In the genomic region with DNA sequence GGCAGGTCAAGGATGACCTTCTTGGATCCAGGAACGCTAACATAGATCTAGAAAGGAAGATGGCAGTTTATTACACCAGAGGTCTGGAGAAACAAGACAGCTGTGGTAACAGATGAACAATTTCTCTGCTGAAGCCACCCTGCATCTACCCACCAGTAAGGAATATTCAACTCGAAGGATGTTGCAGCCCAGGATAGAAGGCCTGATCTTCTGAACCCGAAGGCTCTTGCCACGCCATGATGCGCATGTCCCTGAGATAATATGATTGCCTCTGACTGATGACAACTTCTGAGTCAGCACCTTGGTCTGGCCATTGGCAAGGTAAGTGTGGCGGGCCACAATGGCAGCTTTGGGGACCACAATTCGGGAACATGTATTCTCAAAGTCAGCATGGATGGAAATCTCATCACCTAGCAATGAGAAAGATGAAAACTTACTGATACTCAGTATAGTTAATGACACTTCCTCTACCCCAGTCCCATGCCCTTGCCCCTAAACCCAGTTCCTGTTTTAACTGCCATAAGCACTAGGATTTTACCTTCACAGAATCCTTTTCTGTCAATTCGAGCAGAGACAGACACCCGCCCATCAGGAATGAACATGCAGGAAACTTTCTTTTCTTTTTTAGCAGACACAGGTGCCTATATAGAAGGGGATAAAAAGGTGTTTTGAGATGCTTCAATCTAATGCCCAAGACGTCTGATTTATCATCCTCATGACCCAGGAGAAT, we compare ENCODE assay signal across 1 cellular context.
TF ChIP-seq lines count a peak whose summit lies in the region.

No MANE protein-coding gene starts in this region.

TF ChIP-seq in HepG2, 621 proteins besides CTCF, POLR2A, EP300 and RAD21 (continued from another document and continues in another):
- TF ChIP-seq, protein P1, sequence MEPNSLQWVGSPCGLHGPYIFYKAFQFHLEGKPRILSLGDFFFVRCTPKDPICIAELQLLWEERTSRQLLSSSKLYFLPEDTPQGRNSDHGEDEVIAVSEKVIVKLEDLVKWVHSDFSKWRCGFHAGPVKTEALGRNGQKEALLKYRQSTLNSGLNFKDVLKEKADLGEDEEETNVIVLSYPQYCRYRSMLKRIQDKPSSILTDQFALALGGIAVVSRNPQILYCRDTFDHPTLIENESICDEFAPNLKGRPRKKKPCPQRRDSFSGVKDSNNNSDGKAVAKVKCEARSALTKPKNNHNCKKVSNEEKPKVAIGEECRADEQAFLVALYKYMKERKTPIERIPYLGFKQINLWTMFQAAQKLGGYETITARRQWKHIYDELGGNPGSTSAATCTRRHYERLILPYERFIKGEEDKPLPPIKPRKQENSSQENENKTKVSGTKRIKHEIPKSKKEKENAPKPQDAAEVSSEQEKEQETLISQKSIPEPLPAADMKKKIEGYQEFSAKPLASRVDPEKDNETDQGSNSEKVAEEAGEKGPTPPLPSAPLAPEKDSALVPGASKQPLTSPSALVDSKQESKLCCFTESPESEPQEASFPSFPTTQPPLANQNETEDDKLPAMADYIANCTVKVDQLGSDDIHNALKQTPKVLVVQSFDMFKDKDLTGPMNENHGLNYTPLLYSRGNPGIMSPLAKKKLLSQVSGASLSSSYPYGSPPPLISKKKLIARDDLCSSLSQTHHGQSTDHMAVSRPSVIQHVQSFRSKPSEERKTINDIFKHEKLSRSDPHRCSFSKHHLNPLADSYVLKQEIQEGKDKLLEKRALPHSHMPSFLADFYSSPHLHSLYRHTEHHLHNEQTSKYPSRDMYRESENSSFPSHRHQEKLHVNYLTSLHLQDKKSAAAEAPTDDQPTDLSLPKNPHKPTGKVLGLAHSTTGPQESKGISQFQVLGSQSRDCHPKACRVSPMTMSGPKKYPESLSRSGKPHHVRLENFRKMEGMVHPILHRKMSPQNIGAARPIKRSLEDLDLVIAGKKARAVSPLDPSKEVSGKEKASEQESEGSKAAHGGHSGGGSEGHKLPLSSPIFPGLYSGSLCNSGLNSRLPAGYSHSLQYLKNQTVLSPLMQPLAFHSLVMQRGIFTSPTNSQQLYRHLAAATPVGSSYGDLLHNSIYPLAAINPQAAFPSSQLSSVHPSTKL (CRISPR knock-in tag; IDR thresholded peaks at IDR 0.05): 0 out of 2 replicates have a peak, but pooled peaks have one; percentile 8
- TF ChIP-seq EZH2 (conservative IDR thresholded peaks at IDR 0.05; ENCODE audit: low read depth, low read length): no peak
- TF ChIP-seq ATAD3A (CRISPR knock-in tag; IDR thresholded peaks at IDR 0.05): no peak
- TF ChIP-seq, protein P2, sequence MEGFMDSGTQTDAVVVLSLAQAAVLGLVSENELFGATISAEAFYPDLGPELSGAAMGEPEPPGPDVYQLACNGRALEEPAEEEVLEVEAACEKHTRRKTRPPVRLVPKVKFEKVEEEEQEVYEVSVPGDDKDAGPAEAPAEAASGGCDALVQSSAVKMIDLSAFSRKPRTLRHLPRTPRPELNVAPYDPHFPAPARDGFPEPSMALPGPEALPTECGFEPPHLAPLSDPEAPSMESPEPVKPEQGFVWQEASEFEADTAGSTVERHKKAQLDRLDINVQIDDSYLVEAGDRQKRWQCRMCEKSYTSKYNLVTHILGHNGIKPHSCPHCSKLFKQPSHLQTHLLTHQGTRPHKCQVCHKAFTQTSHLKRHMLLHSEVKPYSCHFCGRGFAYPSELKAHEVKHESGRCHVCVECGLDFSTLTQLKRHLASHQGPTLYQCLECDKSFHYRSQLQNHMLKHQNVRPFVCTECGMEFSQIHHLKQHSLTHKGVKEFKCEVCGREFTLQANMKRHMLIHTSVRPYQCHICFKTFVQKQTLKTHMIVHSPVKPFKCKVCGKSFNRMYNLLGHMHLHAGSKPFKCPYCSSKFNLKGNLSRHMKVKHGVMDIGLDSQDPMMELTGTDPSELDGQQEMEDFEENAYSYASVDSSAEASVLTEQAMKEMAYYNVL (CRISPR knock-in tag; IDR thresholded peaks at IDR 0.05; ENCODE audit: borderline replicate concordance): no peak
- TF ChIP-seq, protein P3, sequence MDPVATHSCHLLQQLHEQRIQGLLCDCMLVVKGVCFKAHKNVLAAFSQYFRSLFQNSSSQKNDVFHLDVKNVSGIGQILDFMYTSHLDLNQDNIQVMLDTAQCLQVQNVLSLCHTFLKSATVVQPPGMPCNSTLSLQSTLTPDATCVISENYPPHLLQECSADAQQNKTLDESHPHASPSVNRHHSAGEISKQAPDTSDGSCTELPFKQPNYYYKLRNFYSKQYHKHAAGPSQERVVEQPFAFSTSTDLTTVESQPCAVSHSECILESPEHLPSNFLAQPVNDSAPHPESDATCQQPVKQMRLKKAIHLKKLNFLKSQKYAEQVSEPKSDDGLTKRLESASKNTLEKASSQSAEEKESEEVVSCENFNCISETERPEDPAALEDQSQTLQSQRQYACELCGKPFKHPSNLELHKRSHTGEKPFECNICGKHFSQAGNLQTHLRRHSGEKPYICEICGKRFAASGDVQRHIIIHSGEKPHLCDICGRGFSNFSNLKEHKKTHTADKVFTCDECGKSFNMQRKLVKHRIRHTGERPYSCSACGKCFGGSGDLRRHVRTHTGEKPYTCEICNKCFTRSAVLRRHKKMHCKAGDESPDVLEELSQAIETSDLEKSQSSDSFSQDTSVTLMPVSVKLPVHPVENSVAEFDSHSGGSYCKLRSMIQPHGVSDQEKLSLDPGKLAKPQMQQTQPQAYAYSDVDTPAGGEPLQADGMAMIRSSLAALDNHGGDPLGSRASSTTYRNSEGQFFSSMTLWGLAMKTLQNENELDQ (CRISPR knock-in tag; IDR thresholded peaks at IDR 0.05; ENCODE audit: borderline replicate concordance): no peak
- TF ChIP-seq HDAC6 (IDR thresholded peaks at IDR 0.05; ENCODE audit: low read depth, low read length): 0 out of 2 replicates have a peak, but pooled peaks have one; percentile 6
- 0 out of 2 replicates have a peak, but pooled peaks have one; percentile 9 for TF ChIP-seq MAFF (IDR thresholded peaks at IDR 0.05; ENCODE audit: low read depth, low read length)
- no peak for TF ChIP-seq RBM39 (IDR thresholded peaks at IDR 0.05; ENCODE audit: low read depth, low read length, poor library complexity, severe bottlenecking)
- TF ChIP-seq CCDC6 (CRISPR knock-in tag; IDR thresholded peaks at IDR 0.05): no peak
- 0 out of 4 replicates have a peak, but pooled peaks have one; percentile 5 to 15 for TF ChIP-seq MAFK (conservative IDR thresholded peaks at IDR 0.05 in 1 of 2, IDR thresholded peaks at IDR 0.05 in 1 of 2; ENCODE audit: low read length in 2 of 2)
- TF ChIP-seq ZNF12 (CRISPR knock-in tag; IDR thresholded peaks at IDR 0.05): no peak
- 0 out of 2 replicates have a peak, but pooled peaks have one; percentile 8 for TF ChIP-seq NCOA2 (CRISPR knock-in tag; IDR thresholded peaks at IDR 0.05)
- TF ChIP-seq, protein P4, sequence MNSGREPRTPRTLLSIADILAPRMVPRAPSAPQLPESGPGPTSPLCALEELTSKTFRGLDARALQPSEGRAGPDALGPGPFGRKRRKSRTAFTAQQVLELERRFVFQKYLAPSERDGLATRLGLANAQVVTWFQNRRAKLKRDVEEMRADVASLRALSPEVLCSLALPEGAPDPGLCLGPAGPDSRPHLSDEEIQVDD (CRISPR knock-in tag; IDR thresholded peaks at IDR 0.05; ENCODE audit: borderline replicate concordance): no peak
- TF ChIP-seq KDM2A (CRISPR knock-in tag; IDR thresholded peaks at IDR 0.05; ENCODE audit: borderline replicate concordance, low read depth): 0 out of 2 replicates have a peak, but pooled peaks have one; percentile 32
- TF ChIP-seq, protein P5, sequence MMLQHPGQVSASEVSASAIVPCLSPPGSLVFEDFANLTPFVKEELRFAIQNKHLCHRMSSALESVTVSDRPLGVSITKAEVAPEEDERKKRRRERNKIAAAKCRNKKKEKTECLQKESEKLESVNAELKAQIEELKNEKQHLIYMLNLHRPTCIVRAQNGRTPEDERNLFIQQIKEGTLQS (CRISPR knock-in tag; IDR thresholded peaks at IDR 0.05): no peak
- no peak for TF ChIP-seq NRL (CRISPR knock-in tag; IDR thresholded peaks at IDR 0.05; ENCODE audit: borderline replicate concordance)
- peak; percentile 48; the same call in 1 of the 2 replicates for TF ChIP-seq SMAD3 (CRISPR knock-in tag; IDR thresholded peaks at IDR 0.05)
- TF ChIP-seq, protein P6, sequence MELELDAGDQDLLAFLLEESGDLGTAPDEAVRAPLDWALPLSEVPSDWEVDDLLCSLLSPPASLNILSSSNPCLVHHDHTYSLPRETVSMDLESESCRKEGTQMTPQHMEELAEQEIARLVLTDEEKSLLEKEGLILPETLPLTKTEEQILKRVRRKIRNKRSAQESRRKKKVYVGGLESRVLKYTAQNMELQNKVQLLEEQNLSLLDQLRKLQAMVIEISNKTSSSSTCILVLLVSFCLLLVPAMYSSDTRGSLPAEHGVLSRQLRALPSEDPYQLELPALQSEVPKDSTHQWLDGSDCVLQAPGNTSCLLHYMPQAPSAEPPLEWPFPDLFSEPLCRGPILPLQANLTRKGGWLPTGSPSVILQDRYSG (CRISPR knock-in tag; IDR thresholded peaks at IDR 0.05): no peak
- no peak for TF ChIP-seq ZBTB42 (CRISPR knock-in tag; IDR thresholded peaks at IDR 0.05)
- TF ChIP-seq, protein P7, sequence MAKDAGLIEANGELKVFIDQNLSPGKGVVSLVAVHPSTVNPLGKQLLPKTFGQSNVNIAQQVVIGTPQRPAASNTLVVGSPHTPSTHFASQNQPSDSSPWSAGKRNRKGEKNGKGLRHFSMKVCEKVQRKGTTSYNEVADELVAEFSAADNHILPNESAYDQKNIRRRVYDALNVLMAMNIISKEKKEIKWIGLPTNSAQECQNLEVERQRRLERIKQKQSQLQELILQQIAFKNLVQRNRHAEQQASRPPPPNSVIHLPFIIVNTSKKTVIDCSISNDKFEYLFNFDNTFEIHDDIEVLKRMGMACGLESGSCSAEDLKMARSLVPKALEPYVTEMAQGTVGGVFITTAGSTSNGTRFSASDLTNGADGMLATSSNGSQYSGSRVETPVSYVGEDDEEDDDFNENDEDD (CRISPR knock-in tag; IDR thresholded peaks at IDR 0.05; ENCODE audit: borderline replicate concordance): no peak
- TF ChIP-seq ZNF431 (CRISPR knock-in tag; IDR thresholded peaks at IDR 0.05; ENCODE audit: borderline replicate concordance, low read depth): no peak
- TF ChIP-seq, protein P8, sequence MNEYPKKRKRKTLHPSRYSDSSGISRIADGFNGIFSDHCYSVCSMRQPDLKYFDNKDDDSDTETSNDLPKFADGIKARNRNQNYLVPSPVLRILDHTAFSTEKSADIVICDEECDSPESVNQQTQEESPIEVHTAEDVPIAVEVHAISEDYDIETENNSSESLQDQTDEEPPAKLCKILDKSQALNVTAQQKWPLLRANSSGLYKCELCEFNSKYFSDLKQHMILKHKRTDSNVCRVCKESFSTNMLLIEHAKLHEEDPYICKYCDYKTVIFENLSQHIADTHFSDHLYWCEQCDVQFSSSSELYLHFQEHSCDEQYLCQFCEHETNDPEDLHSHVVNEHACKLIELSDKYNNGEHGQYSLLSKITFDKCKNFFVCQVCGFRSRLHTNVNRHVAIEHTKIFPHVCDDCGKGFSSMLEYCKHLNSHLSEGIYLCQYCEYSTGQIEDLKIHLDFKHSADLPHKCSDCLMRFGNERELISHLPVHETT (CRISPR knock-in tag; conservative IDR thresholded peaks at IDR 0.05): no peak
- TF ChIP-seq, protein P9, sequence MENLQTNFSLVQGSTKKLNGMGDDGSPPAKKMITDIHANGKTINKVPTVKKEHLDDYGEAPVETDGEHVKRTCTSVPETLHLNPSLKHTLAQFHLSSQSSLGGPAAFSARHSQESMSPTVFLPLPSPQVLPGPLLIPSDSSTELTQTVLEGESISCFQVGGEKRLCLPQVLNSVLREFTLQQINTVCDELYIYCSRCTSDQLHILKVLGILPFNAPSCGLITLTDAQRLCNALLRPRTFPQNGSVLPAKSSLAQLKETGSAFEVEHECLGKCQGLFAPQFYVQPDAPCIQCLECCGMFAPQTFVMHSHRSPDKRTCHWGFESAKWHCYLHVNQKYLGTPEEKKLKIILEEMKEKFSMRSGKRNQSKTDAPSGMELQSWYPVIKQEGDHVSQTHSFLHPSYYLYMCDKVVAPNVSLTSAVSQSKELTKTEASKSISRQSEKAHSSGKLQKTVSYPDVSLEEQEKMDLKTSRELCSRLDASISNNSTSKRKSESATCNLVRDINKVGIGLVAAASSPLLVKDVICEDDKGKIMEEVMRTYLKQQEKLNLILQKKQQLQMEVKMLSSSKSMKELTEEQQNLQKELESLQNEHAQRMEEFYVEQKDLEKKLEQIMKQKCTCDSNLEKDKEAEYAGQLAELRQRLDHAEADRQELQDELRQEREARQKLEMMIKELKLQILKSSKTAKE (CRISPR knock-in tag; IDR thresholded peaks at IDR 0.05; ENCODE audit: borderline replicate concordance): no peak
- 0 out of 2 replicates have a peak, but pooled peaks have one; percentile 41 for TF ChIP-seq ARNT2 (CRISPR knock-in tag; IDR thresholded peaks at IDR 0.05; ENCODE audit: low read depth)
- TF ChIP-seq, protein P10, sequence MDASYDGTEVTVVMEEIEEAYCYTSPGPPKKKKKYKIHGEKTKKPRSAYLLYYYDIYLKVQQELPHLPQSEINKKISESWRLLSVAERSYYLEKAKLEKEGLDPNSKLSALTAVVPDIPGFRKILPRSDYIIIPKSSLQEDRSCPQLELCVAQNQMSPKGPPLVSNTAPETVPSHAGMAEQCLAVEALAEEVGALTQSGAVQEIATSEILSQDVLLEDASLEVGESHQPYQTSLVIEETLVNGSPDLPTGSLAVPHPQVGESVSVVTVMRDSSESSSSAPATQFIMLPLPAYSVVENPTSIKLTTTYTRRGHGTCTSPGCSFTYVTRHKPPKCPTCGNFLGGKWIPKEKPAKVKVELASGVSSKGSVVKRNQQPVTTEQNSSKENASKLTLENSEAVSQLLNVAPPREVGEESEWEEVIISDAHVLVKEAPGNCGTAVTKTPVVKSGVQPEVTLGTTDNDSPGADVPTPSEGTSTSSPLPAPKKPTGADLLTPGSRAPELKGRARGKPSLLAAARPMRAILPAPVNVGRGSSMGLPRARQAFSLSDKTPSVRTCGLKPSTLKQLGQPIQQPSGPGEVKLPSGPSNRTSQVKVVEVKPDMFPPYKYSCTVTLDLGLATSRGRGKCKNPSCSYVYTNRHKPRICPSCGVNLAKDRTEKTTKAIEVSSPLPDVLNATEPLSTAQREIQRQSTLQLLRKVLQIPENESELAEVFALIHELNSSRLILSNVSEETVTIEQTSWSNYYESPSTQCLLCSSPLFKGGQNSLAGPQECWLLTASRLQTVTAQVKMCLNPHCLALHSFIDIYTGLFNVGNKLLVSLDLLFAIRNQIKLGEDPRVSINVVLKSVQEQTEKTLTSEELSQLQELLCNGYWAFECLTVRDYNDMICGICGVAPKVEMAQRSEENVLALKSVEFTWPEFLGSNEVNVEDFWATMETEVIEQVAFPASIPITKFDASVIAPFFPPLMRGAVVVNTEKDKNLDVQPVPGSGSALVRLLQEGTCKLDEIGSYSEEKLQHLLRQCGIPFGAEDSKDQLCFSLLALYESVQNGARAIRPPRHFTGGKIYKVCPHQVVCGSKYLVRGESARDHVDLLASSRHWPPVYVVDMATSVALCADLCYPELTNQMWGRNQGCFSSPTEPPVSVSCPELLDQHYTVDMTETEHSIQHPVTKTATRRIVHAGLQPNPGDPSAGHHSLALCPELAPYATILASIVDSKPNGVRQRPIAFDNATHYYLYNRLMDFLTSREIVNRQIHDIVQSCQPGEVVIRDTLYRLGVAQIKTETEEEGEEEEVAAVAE (CRISPR knock-in tag; IDR thresholded peaks at IDR 0.05; ENCODE audit: borderline replicate concordance): no peak
- TF ChIP-seq ZNF446 (CRISPR knock-in tag; IDR thresholded peaks at IDR 0.05): no peak
- TF ChIP-seq ZNF367 (CRISPR knock-in tag; IDR thresholded peaks at IDR 0.05; ENCODE audit: borderline replicate concordance): no peak
